In the genomic region with DNA sequence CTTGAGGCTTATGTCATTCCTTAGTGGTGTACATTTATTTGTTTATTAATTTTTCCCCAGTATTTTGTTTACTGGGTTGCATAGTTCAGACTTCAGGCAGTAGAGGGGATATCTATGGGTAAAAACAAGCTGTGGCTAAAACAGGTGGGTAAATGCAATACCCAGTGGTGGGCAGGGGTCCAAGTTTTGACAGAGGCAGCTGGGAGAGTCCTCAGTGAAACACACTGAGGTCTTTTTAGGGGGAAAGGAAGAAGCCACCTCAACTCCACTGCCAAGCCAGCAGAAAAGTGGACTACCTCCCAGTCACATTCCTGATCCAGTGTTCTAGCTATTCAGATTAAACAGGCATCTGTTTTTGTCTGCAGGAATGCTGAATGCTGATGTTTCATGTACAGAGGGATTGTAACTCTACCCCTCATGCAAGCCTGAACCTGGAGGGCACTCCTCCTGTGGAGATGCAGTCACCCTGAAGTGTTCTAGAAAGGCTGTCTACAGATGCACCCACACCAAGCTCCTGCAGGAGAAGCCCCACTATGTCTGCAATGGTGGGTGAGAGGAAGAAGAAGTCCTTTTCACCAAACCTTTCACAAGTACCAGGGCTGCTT, we compare ENCODE assay signal across 25 cellular contexts.
"Had no signal": no experiment of that assay in that cellular context is flagged by ENCODE, and none has a peak within 500 bp of the region (broad histone marks: within the 10 kb centered on the region; RNA-seq: fewer than 3 reads in every experiment).

No MANE protein-coding gene starts in this region.

- H3K27ac ChIP-seq: coronary artery, gastroesophageal sphincter, heart left ventricle, hepatocyte, left ventricle myocardium inferior, lower lobe of right lung, neutrophil, pancreas, right lobe of liver, suprapubic skin, transverse colon, upper lobe of right lung, uterus had no signal

- H3K27me3 ChIP-seq: gastroesophageal sphincter, heart left ventricle, hepatocyte, neutrophil, pancreas, right lobe of liver, suprapubic skin, transverse colon, upper lobe of right lung, uterus had no signal

- H3K36me3 ChIP-seq: gastroesophageal sphincter, heart left ventricle, left ventricle myocardium inferior, lower lobe of right lung, neutrophil, pancreas, right lobe of liver, suprapubic skin, transverse colon, upper lobe of right lung, uterus had no signal

- ATAC-seq: gastroesophageal sphincter; heart left ventricle; left cardiac atrium; lower lobe of right lung; natural killer cell treated with Interleukin-12 subunit alpha and Interleukin-12 subunit beta and Interleukin-15 and Interleukin-18, amount 100 ng/mL, for 72 hours; pancreas; right lobe of liver; stimulated activated naive CD8-positive, alpha-beta T cell treated with anti-CD3 and anti-CD28 coated beads, Interleukin-15, amount 100 ng/mL, for 72 hours; upper lobe of right lung had no signal

- DNase-seq: dermis blood vessel endothelial cell; effector memory CD4-positive, alpha-beta T cell; heart left ventricle; left cardiac atrium; left ventricle myocardium inferior; lower lobe of right lung; naive B cell; pancreas; right lobe of liver; stimulated activated CD4-positive, alpha-beta T cell treated with anti-CD3 and anti-CD28 coated beads, Interleukin-12 subunit alpha, Interleukin-12 subunit beta, amount 100 ng/mL, for 4 hours; stimulated activated CD4-positive, alpha-beta T cell treated with anti-CD3 and anti-CD28 coated beads, Interleukin-1b, Interleukin-23, amount 100 ng/mL, for 48 hours; stimulated activated CD4-positive, alpha-beta T cell treated with anti-CD3 and anti-CD28 coated beads, Interleukin-4, amount 100 ng/mL, for 1 hour; stimulated activated CD8-positive, alpha-beta memory T cell treated with anti-CD3 and anti-CD28 coated beads, Interleukin-4, amount 100 ng/mL, for 48 hours; stimulated activated naive CD4-positive, alpha-beta T cell; stimulated activated naive CD8-positive, alpha-beta T cell treated with anti-CD3 and anti-CD28 coated beads, Interleukin-15, amount 100 ng/mL, for 72 hours; transverse colon; upper lobe of right lung; uterus had no signal

- H3K4me3 ChIP-seq: coronary artery, gastroesophageal sphincter, heart left ventricle, hepatocyte, left ventricle myocardium inferior, lower lobe of right lung, pancreas, right lobe of liver, smooth muscle cell, suprapubic skin, transverse colon, upper lobe of right lung, uterus had no signal

- H3K9me3 ChIP-seq: neutrophil, pancreas, suprapubic skin had no signal

- H3K4me1 ChIP-seq: gastroesophageal sphincter, heart left ventricle, left ventricle myocardium inferior, lower lobe of right lung, pancreas, right lobe of liver, suprapubic skin, transverse colon, upper lobe of right lung, uterus had no signal
